10 cellular contexts compared by ENCODE assay signal in the genomic region with DNA sequence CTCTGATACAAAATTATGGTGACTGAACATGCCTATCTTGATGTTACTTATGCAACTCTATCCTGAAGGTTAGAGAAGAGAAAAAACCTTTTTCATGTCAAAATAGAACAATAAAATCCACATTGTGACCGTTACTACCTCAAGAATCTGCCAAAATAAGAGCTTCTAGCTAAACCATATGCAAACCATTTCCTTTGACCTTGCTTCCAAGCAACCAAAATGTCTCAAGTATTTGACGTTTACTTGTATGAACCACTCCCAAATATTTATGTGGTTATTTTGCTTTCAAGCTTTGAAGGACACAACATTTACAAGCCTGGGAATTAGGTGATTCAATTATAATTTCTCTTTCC.
DNase-seq lines count a peak whose midpoint lies in the region; ATAC-seq lines count a peak whose summit lies in the region.
"Had no signal": no experiment of that assay in that cellular context is flagged by ENCODE, and none has a peak within 500 bp of the region (broad histone marks: within the 10 kb centered on the region; RNA-seq: fewer than 3 reads in every experiment).

No MANE protein-coding gene starts in this region.

- DNase-seq in germinal center (ENCODE audit: low spot score) (peak; percentile 28), cortex of kidney (lab: John Stamatoyannopoulos, UW) (no peak), NCI-H82 treated with DMSO at 0.1 percent for 48 hours (lab: John Stamatoyannopoulos, UW; ENCODE audit: unreplicated experiment) (no peak), RKO (ENCODE audit: low spot score) (no peak)
- DNase-seq: NCI-H1092 treated with DMSO at 0.1 percent for 48 hours had no signal

- ATAC-seq in GM18498 (IDR thresholded peaks at IDR 0.05; ENCODE audit: unreplicated experiment), result peak; percentile 52
- peak; percentile 51 for ATAC-seq in GM21447 (IDR thresholded peaks at IDR 0.05; ENCODE audit: unreplicated experiment)
- peak; percentile 40 for ATAC-seq in HG03442 (IDR thresholded peaks at IDR 0.05; ENCODE audit: unreplicated experiment)
- ATAC-seq in HG02588 (IDR thresholded peaks at IDR 0.05; ENCODE audit: unreplicated experiment), result no peak
- ATAC-seq: HCT116 had no signal
